ENCODE assay signal across 8 cellular contexts in the genomic region with DNA sequence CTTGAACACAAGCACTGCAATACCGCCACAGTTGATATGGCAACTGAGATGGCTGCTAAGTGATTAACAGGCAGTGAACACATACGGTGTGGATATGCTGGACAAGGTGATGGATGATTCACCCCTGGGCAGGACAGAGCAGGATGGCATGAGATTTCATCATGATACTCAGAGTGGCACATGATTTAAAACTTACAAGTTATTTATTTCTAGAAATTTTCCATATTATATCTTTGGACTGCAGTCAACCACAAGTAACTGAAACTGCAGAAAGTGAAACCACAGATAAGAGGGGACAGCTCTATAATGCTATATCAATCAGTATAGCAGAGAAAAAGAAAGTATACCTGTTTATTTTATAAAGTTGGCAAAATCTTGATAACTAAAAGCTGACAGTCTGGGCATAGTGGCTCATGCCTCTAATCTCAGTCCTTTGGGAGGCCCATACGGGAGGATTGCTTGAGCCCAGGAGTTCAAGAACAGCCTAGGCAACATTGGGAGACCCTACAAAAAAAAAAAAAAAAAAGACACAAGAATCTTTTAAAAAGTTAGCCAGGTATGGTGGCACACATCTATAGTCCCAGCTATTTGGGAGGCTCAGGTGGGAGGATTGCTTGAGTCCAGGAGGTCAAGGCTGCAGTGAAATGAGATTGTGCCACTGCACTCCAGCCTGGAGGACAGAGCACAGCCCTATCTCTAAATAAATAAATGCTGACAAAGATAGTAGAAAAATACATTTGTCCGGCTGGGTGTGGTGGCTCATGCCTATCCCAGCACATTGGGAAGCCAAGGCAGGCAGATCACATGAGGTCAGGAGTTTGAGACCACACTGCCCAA. TPM values are rescaled to one million over a fixed set of nuclear protein-coding genes. Genes with fewer than 3 reads are reported as not detected.
DNase-seq lines count a peak whose midpoint lies in the region; ATAC-seq, FAIRE-seq and TF ChIP-seq lines count a peak whose summit lies in the region.

No MANE protein-coding gene starts in this region.

- H3K4me1 ChIP-seq in endothelial cell of umbilical vein (ENCODE audit: control insufficient read depth, extremely low read depth, insufficient read depth, low read length) (peaks cover 36% of the 10 kb centered on the region), suprapubic skin (peaks cover 5% of the 10 kb centered on the region)

- FAIRE-seq in endothelial cell of umbilical vein (lab: Jason Lieb, UNC), result no peak

- DNase-seq in activated naive CD4-positive, alpha-beta T cell treated with anti-CD3 and anti-CD28 coated beads for 36 hours, result peak; percentile 34
- no peak for DNase-seq in activated naive CD4-positive, alpha-beta T cell (lab: John Stamatoyannopoulos, UW)
- DNase-seq in OCI-M1 (lab: John Stamatoyannopoulos, UW) (peak; percentile 95), endothelial cell of umbilical vein (ENCODE audit: low read depth, low spot score) (peak; percentile 73), suprapubic skin (ENCODE audit: low spot score in 2 of 2) (no peak), inferior parietal cortex (ENCODE audit: extremely low spot score) (no peak), NCI-H82 (lab: John Stamatoyannopoulos, UW) (no peak)

- no peaks in the 10 kb centered on the region for H3K9me3 Mint-ChIP-seq in activated naive CD4-positive, alpha-beta T cell treated with anti-CD3 and anti-CD28 coated beads for 36 hours

- no peak for TF ChIP-seq EP300 in suprapubic skin (IDR thresholded peaks at IDR 0.05)

- H3K9me3 ChIP-seq in endothelial cell of umbilical vein (replicated peaks; ENCODE audit: control insufficient read depth, insufficient read depth, low read length), result no peaks in the 10 kb centered on the region
- no peaks in the 10 kb centered on the region for H3K9me3 ChIP-seq in suprapubic skin

- dilution Hi-C loops in endothelial cell of umbilical vein (cut with MboI; ENCODE audit: extremely low pct_ligation_motif_present, low sequenced_read_pairs), result no loop called here

- no peak overlapping the region for H3K4me3 Mint-ChIP-seq in activated naive CD4-positive, alpha-beta T cell treated with anti-CD3 and anti-CD28 coated beads for 36 hours

- WGBS in suprapubic skin, result 56% methylated on average over 4 of the region's 4 CpGs

- no peak overlapping the region for H3K27ac Mint-ChIP-seq in activated naive CD4-positive, alpha-beta T cell treated with anti-CD3 and anti-CD28 coated beads for 36 hours

- no peak for ATAC-seq in HG03196 (IDR thresholded peaks at IDR 0.05; ENCODE audit: unreplicated experiment)

- H3K27me3 ChIP-seq in endothelial cell of umbilical vein (ENCODE audit: control insufficient read depth in 2 of 2, insufficient read depth in 2 of 2, low read length in 2 of 2) (no peaks in the 10 kb centered on the region), suprapubic skin (no peaks in the 10 kb centered on the region)

- no TSS peak for BruUV-seq in endothelial cell of umbilical vein (replicated peaks; lab: Mats Ljungman, UMichigan)

- intact Hi-C loops in activated naive CD4-positive, alpha-beta T cell treated with anti-CD3 and anti-CD28 coated beads for 36 hours (cut with micrococcal nuclease), result no loop called here
- intact Hi-C loops in endothelial cell of umbilical vein (cut with micrococcal nuclease), result no loop called here

- peaks cover 10% of the 10 kb centered on the region for H3K79me2 ChIP-seq in endothelial cell of umbilical vein (ENCODE audit: control insufficient read depth, insufficient read depth, low read length)

- TF ChIP-seq POLR2A in endothelial cell of umbilical vein (IDR thresholded peaks at IDR 0.05; ENCODE audit: low read depth, low read length) (no peak), suprapubic skin (IDR thresholded peaks at IDR 0.05) (no peak)

- H3K4me3 ChIP-seq in endothelial cell of umbilical vein (replicated peaks in 1 of 3; ENCODE audit: insufficient read depth in 1 of 3, low read depth in 1 of 3, low read length in 3 of 3) (peak overlapping the region in 1 of 3 experiments; percentile 30), suprapubic skin (no peak overlapping the region)

- H3K27ac ChIP-seq in endothelial cell of umbilical vein (ENCODE audit: insufficient read depth, low read depth, low read length) (peak overlapping the region; percentile 52), suprapubic skin (peak overlapping the region; percentile 28)

- POLR2A ChIA-PET in endothelial cell of umbilical vein (lab: Charles Lee), result no interaction called here

- no peak overlapping the region for H2AFZ ChIP-seq in endothelial cell of umbilical vein (ENCODE audit: low read depth, low read length)

- no peaks in the 10 kb centered on the region for H3K9me1 ChIP-seq in endothelial cell of umbilical vein (replicated peaks; ENCODE audit: control insufficient read depth, extremely low read depth, insufficient read depth, low read length)

- peaks cover 17% of the 10 kb centered on the region for H3K4me1 Mint-ChIP-seq in activated naive CD4-positive, alpha-beta T cell treated with anti-CD3 and anti-CD28 coated beads for 36 hours (ENCODE audit: low read depth)

- H3K4me2 ChIP-seq in endothelial cell of umbilical vein (ENCODE audit: insufficient read depth, low read length), result peak overlapping the region; percentile 45

- TF ChIP-seq CTCF in endothelial cell of umbilical vein (IDR thresholded peaks at IDR 0.05; ENCODE audit: extremely low read depth in 1 of 2, insufficient read depth in 1 of 2, low read depth in 1 of 2, low read length in 2 of 2) (no peak), suprapubic skin (IDR thresholded peaks at IDR 0.05) (no peak)

- H3K36me3 Mint-ChIP-seq in activated naive CD4-positive, alpha-beta T cell treated with anti-CD3 and anti-CD28 coated beads for 36 hours (ENCODE audit: low read depth), result peaks cover 3% of the 10 kb centered on the region

- H3K27me3 Mint-ChIP-seq in activated naive CD4-positive, alpha-beta T cell treated with anti-CD3 and anti-CD28 coated beads for 36 hours (ENCODE audit: low read depth), result no peaks in the 10 kb centered on the region

- H3K36me3 ChIP-seq in endothelial cell of umbilical vein (ENCODE audit: control insufficient read depth in 2 of 2, extremely low read depth in 1 of 2, insufficient read depth in 2 of 2, low read length in 2 of 2) (no peaks in the 10 kb centered on the region), suprapubic skin (no peaks in the 10 kb centered on the region)

- CTCF ChIA-PET in activated naive CD4-positive, alpha-beta T cell treated with anti-CD3 and anti-CD28 coated beads for 36 hours (lab: Charles Lee), result no interaction called here
- CTCF ChIA-PET in endothelial cell of umbilical vein (lab: Charles Lee), result interaction anchor here (1.0 kb wide), 1 partner anchor 20 kb away, joined by 4 read pairs; no protein-coding TSS in a partner anchor

- H4K20me1 ChIP-seq in endothelial cell of umbilical vein (replicated peaks; ENCODE audit: control insufficient read depth, extremely low read depth, insufficient read depth, low read length), result no peaks in the 10 kb centered on the region

- H3K9ac ChIP-seq in endothelial cell of umbilical vein (replicated peaks; ENCODE audit: extremely low read depth, insufficient read depth, low read length), result peak overlapping the region; percentile 34

TF ChIP-seq in endothelial cell of umbilical vein, 7 proteins besides CTCF, POLR2A, EP300 and RAD21:
- TF ChIP-seq MAX (IDR thresholded peaks at IDR 0.05; ENCODE audit: insufficient read depth, insufficient read length) (no peak), EZH2 (IDR thresholded peaks at IDR 0.05; ENCODE audit: borderline replicate concordance, low read depth, low read length, severe bottlenecking) (no peak), MYC (IDR thresholded peaks at IDR 0.05; ENCODE audit: low read depth, low read length) (no peak), JUN (IDR thresholded peaks at IDR 0.05; ENCODE audit: borderline replicate concordance, insufficient read depth, insufficient read length, low read depth) (peak; percentile 45), FOS (IDR thresholded peaks at IDR 0.05; ENCODE audit: borderline replicate concordance, insufficient read depth, low read length) (peak; percentile 19)

RNA-seq across cellular contexts. Expression of gene PHACTR4, which starts 48.1 kb away (rescaled TPM):
- total RNA-seq in activated naive CD4-positive, alpha-beta T cell treated with anti-CD3 and anti-CD28 coated beads for 36 hours, result 10 to 100 TPM; 16.3 to 17.2 TPM
- 59.7 and 61.0 TPM in 2 replicates for total RNA-seq in endothelial cell of umbilical vein
- 18.2 and 25.4 TPM in 2 replicates for polyA plus RNA-seq in endothelial cell of umbilical vein
- 23.5 and 25.8 TPM in 2 replicates for polyA plus RNA-seq in endothelial cell of umbilical vein (2011; cell fraction: cytosol; rRNA removed)
- polyA plus RNA-seq in endothelial cell of umbilical vein (2011; cell fraction: nucleus; rRNA removed), result 25.4 and 26.1 TPM in 2 replicates
- 28.3 and 41.3 TPM in 2 replicates for polyA plus RNA-seq in endothelial cell of umbilical vein (2012)
- polyA minus RNA-seq in endothelial cell of umbilical vein, result 32.3 and 41.8 TPM in 2 replicates
- 17.5 TPM for polyA minus RNA-seq in endothelial cell of umbilical vein (2011; cell fraction: cytosol; rRNA and poly(A)+ RNA removed)
- polyA minus RNA-seq in endothelial cell of umbilical vein (2011; cell fraction: nucleus; rRNA and poly(A)+ RNA removed), result 25.8 and 32.2 TPM in 2 replicates
- 10 to 100 TPM; 29.0 to 64.2 (median 47.5) TPM for total RNA-seq in suprapubic skin

Comparison
In these comparisons a context has a peak if more than half of its experiments do, and no peak if none do; other contexts are left out.
1. DNase-seq: peak in activated naive CD4-positive, alpha-beta T cell treated with anti-CD3 and anti-CD28 coated beads for 36 hours (single experiment), OCI-M1 (single experiment) and endothelial cell of umbilical vein (single experiment); none in activated naive CD4-positive, alpha-beta T cell (0 of 4), suprapubic skin (0 of 2), inferior parietal cortex (single experiment) and NCI-H82 (single experiment).